In the genomic region with DNA sequence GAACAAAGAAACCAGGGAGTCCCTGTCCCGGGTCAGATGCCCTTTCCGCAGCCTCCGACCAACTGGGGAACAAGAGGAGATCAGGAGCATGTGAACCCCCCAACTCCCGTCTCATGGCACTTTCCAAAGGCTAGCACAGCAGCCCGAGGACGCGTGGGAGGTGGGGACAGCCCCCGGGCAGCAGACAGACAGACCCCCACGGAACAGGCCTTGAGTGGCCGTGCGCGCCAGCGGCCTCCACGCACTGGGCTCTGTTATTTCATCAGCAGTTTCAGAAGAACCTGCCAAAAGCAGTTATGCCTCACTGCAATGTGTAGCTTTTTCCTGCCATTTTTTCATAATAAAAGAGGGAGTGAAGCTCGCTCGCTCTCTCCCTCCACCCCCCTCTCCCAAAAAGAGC, we compare ENCODE assay signal across 1 cellular context.
TF ChIP-seq lines count a peak whose summit lies in the region.

No MANE protein-coding gene starts in this region.

TF ChIP-seq in WTC11, 78 proteins besides CTCF, POLR2A, EP300 and RAD21 (continued from another document):
- no peak for TF ChIP-seq STAT6 (CRISPR knock-in tag; conservative IDR thresholded peaks at IDR 0.05; ENCODE audit: low read depth)
- TF ChIP-seq, protein P1, sequence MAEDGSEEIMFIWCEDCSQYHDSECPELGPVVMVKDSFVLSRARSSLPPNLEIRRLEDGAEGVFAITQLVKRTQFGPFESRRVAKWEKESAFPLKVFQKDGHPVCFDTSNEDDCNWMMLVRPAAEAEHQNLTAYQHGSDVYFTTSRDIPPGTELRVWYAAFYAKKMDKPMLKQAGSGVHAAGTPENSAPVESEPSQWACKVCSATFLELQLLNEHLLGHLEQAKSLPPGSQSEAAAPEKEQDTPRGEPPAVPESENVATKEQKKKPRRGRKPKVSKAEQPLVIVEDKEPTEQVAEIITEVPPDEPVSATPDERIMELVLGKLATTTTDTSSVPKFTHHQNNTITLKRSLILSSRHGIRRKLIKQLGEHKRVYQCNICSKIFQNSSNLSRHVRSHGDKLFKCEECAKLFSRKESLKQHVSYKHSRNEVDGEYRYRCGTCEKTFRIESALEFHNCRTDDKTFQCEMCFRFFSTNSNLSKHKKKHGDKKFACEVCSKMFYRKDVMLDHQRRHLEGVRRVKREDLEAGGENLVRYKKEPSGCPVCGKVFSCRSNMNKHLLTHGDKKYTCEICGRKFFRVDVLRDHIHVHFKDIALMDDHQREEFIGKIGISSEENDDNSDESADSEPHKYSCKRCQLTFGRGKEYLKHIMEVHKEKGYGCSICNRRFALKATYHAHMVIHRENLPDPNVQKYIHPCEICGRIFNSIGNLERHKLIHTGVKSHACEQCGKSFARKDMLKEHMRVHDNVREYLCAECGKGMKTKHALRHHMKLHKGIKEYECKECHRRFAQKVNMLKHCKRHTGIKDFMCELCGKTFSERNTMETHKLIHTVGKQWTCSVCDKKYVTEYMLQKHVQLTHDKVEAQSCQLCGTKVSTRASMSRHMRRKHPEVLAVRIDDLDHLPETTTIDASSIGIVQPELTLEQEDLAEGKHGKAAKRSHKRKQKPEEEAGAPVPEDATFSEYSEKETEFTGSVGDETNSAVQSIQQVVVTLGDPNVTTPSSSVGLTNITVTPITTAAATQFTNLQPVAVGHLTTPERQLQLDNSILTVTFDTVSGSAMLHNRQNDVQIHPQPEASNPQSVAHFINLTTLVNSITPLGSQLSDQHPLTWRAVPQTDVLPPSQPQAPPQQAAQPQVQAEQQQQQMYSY (CRISPR knock-in tag; IDR thresholded peaks at IDR 0.05) = no peak
- TF ChIP-seq ZNF425 (CRISPR knock-in tag; conservative IDR thresholded peaks at IDR 0.05) = no peak
